In the genomic region with DNA sequence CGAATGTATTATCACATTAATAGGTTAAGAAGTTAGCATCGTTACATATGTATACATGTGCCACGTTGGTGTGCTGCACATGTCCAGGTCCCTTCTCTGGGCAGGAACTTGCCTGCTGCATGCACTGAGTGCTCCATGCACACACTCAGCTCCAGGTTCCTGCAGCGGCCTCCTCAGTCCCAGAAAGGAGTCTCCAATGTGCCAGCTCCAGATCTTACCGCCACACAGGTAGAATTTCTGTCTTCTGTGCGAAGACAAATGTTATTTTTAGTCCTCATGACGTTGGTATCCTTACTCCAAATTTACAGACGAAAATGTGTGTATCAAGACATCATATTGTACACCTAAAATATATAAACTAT, we compare ENCODE assay signal across 35 cellular contexts.
"Had no signal": no experiment of that assay in that cellular context is flagged by ENCODE, and none has a peak within 500 bp of the region (broad histone marks: within the 10 kb centered on the region; RNA-seq: fewer than 3 reads in every experiment).

No MANE protein-coding gene starts in this region.

- H3K36me3 ChIP-seq: adrenal gland, cardiac muscle cell, colonic mucosa, gastrocnemius medialis, heart left ventricle had no signal

- ATAC-seq: activated CD4-positive, CD25-positive, alpha-beta regulatory T cell treated with anti-CD3 and anti-CD28 coated beads, Interleukin-2, amount 50 U/mL, for 24 hours; activated CD8-positive, alpha-beta T cell treated with anti-CD3 and anti-CD28 coated beads for 36 hours; activated naive CD8-positive, alpha-beta T cell treated with anti-CD3 and anti-CD28 coated beads, Interleukin-2, amount 50 U/mL, for 24 hours; esophagus mucosa; foreskin keratinocyte; gastrocnemius medialis; heart left ventricle had no signal

- H3K4me1 Mint-ChIP-seq: activated B cell treated with CpG ODN at 0.5 μM for 24 hours; activated naive CD4-positive, alpha-beta T cell treated with anti-CD3 and anti-CD28 coated beads, Interleukin-2, amount 50 U/mL, for 24 hours; activated naive CD8-positive, alpha-beta T cell treated with anti-CD3 and anti-CD28 coated beads for 36 hours; activated naive CD8-positive, alpha-beta T cell treated with anti-CD3 and anti-CD28 coated beads, Interleukin-2, amount 50 U/mL, for 24 hours; endodermal cell had no signal

- H3K27ac ChIP-seq: adrenal gland, cardiac muscle cell, colonic mucosa, dorsolateral prefrontal cortex, foreskin keratinocyte, gastrocnemius medialis, heart left ventricle had no signal

- H3K4me1 ChIP-seq: adrenal gland, body of pancreas, colonic mucosa, foreskin keratinocyte, gastrocnemius medialis, heart left ventricle had no signal

- H3K27ac Mint-ChIP-seq: activated B cell treated with CpG ODN at 0.5 μM for 24 hours; activated CD8-positive, alpha-beta T cell treated with anti-CD3 and anti-CD28 coated beads for 36 hours; activated naive CD4-positive, alpha-beta T cell treated with anti-CD3 and anti-CD28 coated beads for 36 hours; activated naive CD4-positive, alpha-beta T cell treated with anti-CD3 and anti-CD28 coated beads, Interleukin-2, amount 50 U/mL, for 24 hours; activated naive CD8-positive, alpha-beta T cell treated with anti-CD3 and anti-CD28 coated beads for 36 hours; activated naive CD8-positive, alpha-beta T cell treated with anti-CD3 and anti-CD28 coated beads, Interleukin-2, amount 50 U/mL, for 24 hours; activated T-helper 1 cell treated with anti-CD3 and anti-CD28 coated beads, Interleukin-12 subunit alpha, Interleukin-12 subunit beta, Interleukin-2, Interleukin-4 antibody, amounts not matched to agents 30 ng/mL and 10 ng/mL and 1 ng/mL, durations not matched to agents 14 hours and 24 hours and 36 hours; activated T-helper 2 cell treated with anti-CD3 and anti-CD28 coated beads, Interferon-gamma antibody, Interleukin-2, Interleukin-4, amounts not matched to agents 10 μg/mL and 5 μg/mL and 100 μg/mL, durations not matched to agents 14 hours and 24 hours and 36 hours; dendritic cell treated with granulocyte-macrophage colony-stimulating factor and Interleukin-4, amounts not matched to agents 40 ng/mL and 50 ng/mL, for 4 days; endodermal cell; T-helper 1 cell treated with Interleukin-12 subunit alpha and Interleukin-12 subunit beta and Interleukin-4 antibody, amounts not matched to agents 30 μg/mL and 1 μg/mL, for 36 hours; T-helper 2 cell treated with Interferon-gamma antibody and Interleukin-4, amounts not matched to agents 5 μg/mL and 100 μg/mL, for 36 hours had no signal

- H3K4me3 ChIP-seq: adrenal gland, body of pancreas, cardiac muscle cell, colonic mucosa, gastrocnemius medialis, heart left ventricle had no signal

- H3K27me3 ChIP-seq: adrenal gland, body of pancreas, cardiac muscle cell, colonic mucosa, foreskin keratinocyte, gastrocnemius medialis had no signal

- H3K27me3 Mint-ChIP-seq: dendritic cell treated with granulocyte-macrophage colony-stimulating factor and Interleukin-4, amounts not matched to agents 40 ng/mL and 50 ng/mL, for 4 days had no signal

- H3K36me3 Mint-ChIP-seq: activated naive CD8-positive, alpha-beta T cell treated with anti-CD3 and anti-CD28 coated beads for 36 hours had no signal

- DNase-seq: activated B cell treated with CpG ODN at 0.5 μM for 24 hours; activated CD4-positive, alpha-beta T cell treated with anti-CD3 and anti-CD28 coated beads for 48 hours; activated CD4-positive, alpha-beta T cell treated with anti-CD3 and anti-CD28 coated beads, Interleukin-2, amount 50 U/mL, for 1 hour; activated CD4-positive, alpha-beta T cell treated with anti-CD3 and anti-CD28 coated beads, Interleukin-2, amount 50 U/mL, for 48 hours; activated CD8-positive, alpha-beta memory T cell treated with anti-CD3 and anti-CD28 coated beads for 24 hours; activated CD8-positive, alpha-beta T cell treated with anti-CD3 and anti-CD28 coated beads for 36 hours; activated effector memory CD4-positive, alpha-beta T cell treated with anti-CD3 and anti-CD28 coated beads, Interleukin-2, amount 50 U/mL, for 16 hours; activated naive CD4-positive, alpha-beta T cell treated with anti-CD3 and anti-CD28 coated beads for 36 hours; activated naive CD8-positive, alpha-beta T cell treated with anti-CD3 and anti-CD28 coated beads for 36 hours; activated naive CD8-positive, alpha-beta T cell treated with anti-CD3 and anti-CD28 coated beads, Interleukin-2, amount 50 U/mL, for 24 hours; activated T-cell treated with anti-CD3 and anti-CD28 coated beads, Interleukin-2, amount 50 U/mL, for 1 hour; activated T-cell treated with anti-CD3 and anti-CD28 coated beads, Interleukin-2, amount 50 U/mL, for 48 hours; adrenal gland; aorta; central memory CD4-positive, alpha-beta T cell; cerebellar nuclear complex; colonic mucosa; dorsolateral prefrontal cortex; effector memory CD4-positive, alpha-beta T cell; endodermal cell; foreskin keratinocyte; gastrocnemius medialis; glutamatergic neuron; heart left ventricle; T1000 had no signal

- H3K4me3 Mint-ChIP-seq: activated B cell treated with CpG ODN at 0.5 μM for 24 hours; activated CD8-positive, alpha-beta T cell treated with anti-CD3 and anti-CD28 coated beads for 36 hours; activated naive CD4-positive, alpha-beta T cell treated with anti-CD3 and anti-CD28 coated beads for 36 hours; activated naive CD4-positive, alpha-beta T cell treated with anti-CD3 and anti-CD28 coated beads, Interleukin-2, amount 50 U/mL, for 24 hours; activated naive CD8-positive, alpha-beta T cell treated with anti-CD3 and anti-CD28 coated beads for 36 hours; activated naive CD8-positive, alpha-beta T cell treated with anti-CD3 and anti-CD28 coated beads, Interleukin-2, amount 50 U/mL, for 24 hours; activated T-helper 1 cell treated with anti-CD3 and anti-CD28 coated beads, Interleukin-12 subunit alpha, Interleukin-12 subunit beta, Interleukin-2, Interleukin-4 antibody, amounts not matched to agents 30 ng/mL and 10 ng/mL and 1 ng/mL, durations not matched to agents 14 hours and 24 hours and 36 hours; dendritic cell treated with granulocyte-macrophage colony-stimulating factor and Interleukin-4, amounts not matched to agents 40 ng/mL and 50 ng/mL, for 4 days; endodermal cell; T-helper 1 cell treated with Interleukin-12 subunit alpha and Interleukin-12 subunit beta and Interleukin-4 antibody, amounts not matched to agents 30 μg/mL and 1 μg/mL, for 36 hours; T-helper 2 cell treated with Interferon-gamma antibody and Interleukin-4, amounts not matched to agents 5 μg/mL and 100 μg/mL, for 36 hours had no signal

- H3K9me3 Mint-ChIP-seq: activated B cell treated with CpG ODN at 0.5 μM for 24 hours; activated CD8-positive, alpha-beta T cell treated with anti-CD3 and anti-CD28 coated beads for 36 hours; activated naive CD4-positive, alpha-beta T cell treated with anti-CD3 and anti-CD28 coated beads for 36 hours; activated naive CD4-positive, alpha-beta T cell treated with anti-CD3 and anti-CD28 coated beads, Interleukin-2, amount 50 U/mL, for 24 hours; activated naive CD8-positive, alpha-beta T cell treated with anti-CD3 and anti-CD28 coated beads for 36 hours; activated naive CD8-positive, alpha-beta T cell treated with anti-CD3 and anti-CD28 coated beads, Interleukin-2, amount 50 U/mL, for 24 hours; activated T-helper 1 cell treated with anti-CD3 and anti-CD28 coated beads, Interleukin-12 subunit alpha, Interleukin-12 subunit beta, Interleukin-2, Interleukin-4 antibody, amounts not matched to agents 30 ng/mL and 10 ng/mL and 1 ng/mL, durations not matched to agents 14 hours and 24 hours and 36 hours; activated T-helper 2 cell treated with anti-CD3 and anti-CD28 coated beads, Interferon-gamma antibody, Interleukin-2, Interleukin-4, amounts not matched to agents 10 μg/mL and 5 μg/mL and 100 μg/mL, durations not matched to agents 14 hours and 24 hours and 36 hours; dendritic cell treated with granulocyte-macrophage colony-stimulating factor and Interleukin-4, amounts not matched to agents 40 ng/mL and 50 ng/mL, for 4 days; endodermal cell; T-helper 1 cell treated with Interleukin-12 subunit alpha and Interleukin-12 subunit beta and Interleukin-4 antibody, amounts not matched to agents 30 μg/mL and 1 μg/mL, for 36 hours; T-helper 2 cell treated with Interferon-gamma antibody and Interleukin-4, amounts not matched to agents 5 μg/mL and 100 μg/mL, for 36 hours had no signal
